In the genomic region with DNA sequence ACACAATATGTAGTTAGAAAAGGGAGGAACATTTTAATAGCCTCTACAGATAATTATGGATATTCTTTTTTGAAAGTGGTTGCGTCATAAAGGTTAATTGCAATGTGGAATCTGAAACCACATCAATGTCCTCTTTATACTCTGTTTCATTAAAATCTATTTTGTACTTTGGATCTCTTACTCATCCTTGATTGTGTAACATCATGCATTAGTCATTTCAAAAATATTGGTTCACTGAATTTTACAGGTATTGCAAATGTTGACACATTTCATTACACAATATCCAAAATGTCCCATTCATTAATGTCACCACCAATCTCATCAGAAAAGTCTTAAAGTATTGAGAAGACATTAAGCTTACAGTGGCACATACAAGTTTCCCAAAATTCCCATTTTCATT, we compare ENCODE assay signal across 14 cellular contexts.
DNase-seq lines count a peak whose midpoint lies in the region; TF ChIP-seq lines count a peak whose summit lies in the region.
"Had no signal": no experiment of that assay in that cellular context is flagged by ENCODE, and none has a peak within 500 bp of the region (broad histone marks: within the 10 kb centered on the region; RNA-seq: fewer than 3 reads in every experiment).

No MANE protein-coding gene starts in this region.

- H3K4me1 Mint-ChIP-seq in H9, result peaks cover 32 to 38% of the 10 kb centered on the region in 2 experiments
- H3K4me1 Mint-ChIP-seq in activated T-helper 1 cell treated with anti-CD3 and anti-CD28 coated beads, Interleukin-12 subunit alpha, Interleukin-12 subunit beta, Interleukin-2, Interleukin-4 antibody, amounts not matched to agents 30 ng/mL and 10 ng/mL and 1 ng/mL, durations not matched to agents 14 hours and 24 hours and 36 hours (ENCODE audit: low read depth), result no peaks in the 10 kb centered on the region
- H3K4me1 Mint-ChIP-seq: naive B cell had no signal

- no peak overlapping the region for H2BK12ac ChIP-seq in H9 (ENCODE audit: insufficient read length, low read depth, low read length)

- H3K79me2 ChIP-seq in SK-N-SH (ENCODE audit: insufficient read depth) (no peaks in the 10 kb centered on the region), H9 (ENCODE audit: insufficient read depth, low read length) (no peaks in the 10 kb centered on the region)

- POLR2A ChIA-PET in SK-N-SH (lab: Yijun Ruan, JAX), result no interaction called here

- DNase-seq in AML-193 (lab: John Stamatoyannopoulos, UW) (peak; percentile 35 to 38), LoVo (ENCODE audit: low spot score) (peak; percentile 73), SK-N-SH (no peak), fibroblast of villous mesenchyme (ENCODE audit: low read depth) (peak; percentile 60), NCI-H748 (lab: John Stamatoyannopoulos, UW; ENCODE audit: unreplicated experiment) (no peak), H9 (no peak)
- no peak for DNase-seq in central memory CD4-positive, alpha-beta T cell
- DNase-seq in activated T-helper 1 cell treated with anti-CD3 and anti-CD28 coated beads, Interleukin-12 subunit alpha, Interleukin-12 subunit beta, Interleukin-2, Interleukin-4 antibody, amounts not matched to agents 30 ng/mL and 10 ng/mL and 1 ng/mL, durations not matched to agents 14 hours and 24 hours and 36 hours (ENCODE audit: low spot score), result no peak
- DNase-seq: activated effector memory CD4-positive, alpha-beta T cell treated with anti-CD3 and anti-CD28 coated beads, Interleukin-2, amount 50 U/mL, for 16 hours; DND-41; naive B cell; NCI-H1092 treated with DMSO at 0.1 percent for 48 hours had no signal

- H3K18ac ChIP-seq in H9 (ENCODE audit: insufficient read length, low read depth, low read length), result no peak overlapping the region

- H3K27me3 Mint-ChIP-seq in H9 (ENCODE audit: low read depth), result no peaks in the 10 kb centered on the region
- no peaks in the 10 kb centered on the region for H3K27me3 Mint-ChIP-seq in activated T-helper 1 cell treated with anti-CD3 and anti-CD28 coated beads, Interleukin-12 subunit alpha, Interleukin-12 subunit beta, Interleukin-2, Interleukin-4 antibody, amounts not matched to agents 30 ng/mL and 10 ng/mL and 1 ng/mL, durations not matched to agents 14 hours and 24 hours and 36 hours (ENCODE audit: insufficient read depth)

- no peak for TF ChIP-seq RAD21 in SK-N-SH (IDR thresholded peaks at IDR 0.05; ENCODE audit: low read length)

- H2AK5ac ChIP-seq in H9 (ENCODE audit: insufficient read length, low read length), result no peak overlapping the region

- H4K20me1 ChIP-seq in SK-N-SH (ENCODE audit: insufficient read depth), result no peaks in the 10 kb centered on the region
- no peaks in the 10 kb centered on the region for H4K20me1 ChIP-seq in H9 (ENCODE audit: control insufficient read depth, insufficient read depth, insufficient read length)

- intact Hi-C loops in activated T-helper 1 cell treated with anti-CD3 and anti-CD28 coated beads, Interleukin-12 subunit alpha, Interleukin-12 subunit beta, Interleukin-2, Interleukin-4 antibody, amounts not matched to agents 30 ng/mL and 10 ng/mL and 1 ng/mL, durations not matched to agents 14 hours and 24 hours and 36 hours (cut with micrococcal nuclease), result no loop called here

- no peaks in the 10 kb centered on the region for H3K79me1 ChIP-seq in H9 (ENCODE audit: insufficient read depth, low read depth, low read length, poor library complexity, severe bottlenecking)

- no peak overlapping the region for H4K5ac ChIP-seq in H9 (ENCODE audit: insufficient read length, low read depth, low read length)

- peaks cover 5 to 17% (median 11%) of the 10 kb centered on the region in 3 experiments; a peak in 6 of 7 replicates for H3K36me3 Mint-ChIP-seq in H9 (ENCODE audit: insufficient read depth in 1 of 3, low read depth in 3 of 3)
- H3K36me3 Mint-ChIP-seq in activated T-helper 1 cell treated with anti-CD3 and anti-CD28 coated beads, Interleukin-12 subunit alpha, Interleukin-12 subunit beta, Interleukin-2, Interleukin-4 antibody, amounts not matched to agents 30 ng/mL and 10 ng/mL and 1 ng/mL, durations not matched to agents 14 hours and 24 hours and 36 hours (ENCODE audit: low read depth), result no peaks in the 10 kb centered on the region
- H3K36me3 Mint-ChIP-seq: naive B cell had no signal

- H3K9me3 ChIP-seq in SK-N-SH (no peaks in the 10 kb centered on the region), H9 (ENCODE audit: control insufficient read depth, low read depth, low read length) (no peaks in the 10 kb centered on the region)
- H3K9me3 ChIP-seq: right atrium auricular region had no signal

- CTCF ChIA-PET in SK-N-SH (lab: Yijun Ruan, JAX), result no interaction called here

- no peak overlapping the region for H2BK20ac ChIP-seq in H9 (ENCODE audit: low read depth, low read length, poor library complexity, severe bottlenecking)

- no peak overlapping the region for H3T11ph ChIP-seq in H9 (ENCODE audit: low read length)

- no peaks in the 10 kb centered on the region for H3K23me2 ChIP-seq in H9 (ENCODE audit: insufficient read length, low read depth, low read length, poor library complexity, severe bottlenecking)

- TF ChIP-seq CTCF in SK-N-SH (IDR thresholded peaks at IDR 0.05), result no peak
- no peak for TF ChIP-seq CTCF in fibroblast of villous mesenchyme (IDR thresholded peaks at IDR 0.05; ENCODE audit: insufficient read depth, low read depth, low read length)
- TF ChIP-seq CTCF in H9 (conservative IDR thresholded peaks at IDR 0.05), result no peak

- peaks cover 54 to 56% of the 10 kb centered on the region in 2 experiments for H3K9me3 Mint-ChIP-seq in H9
- H3K9me3 Mint-ChIP-seq in activated T-helper 1 cell treated with anti-CD3 and anti-CD28 coated beads, Interleukin-12 subunit alpha, Interleukin-12 subunit beta, Interleukin-2, Interleukin-4 antibody, amounts not matched to agents 30 ng/mL and 10 ng/mL and 1 ng/mL, durations not matched to agents 14 hours and 24 hours and 36 hours, result no peaks in the 10 kb centered on the region

- no peak overlapping the region for H3K14ac ChIP-seq in H9 (ENCODE audit: insufficient read depth, low read length)

- H3K4me1 ChIP-seq in SK-N-SH (ENCODE audit: control insufficient read depth in 1 of 2, insufficient read depth in 2 of 2, low read depth in 1 of 2, low read length in 1 of 2), result no peaks in the 10 kb centered on the region
- H3K4me1 ChIP-seq in H9 (ENCODE audit: insufficient read depth, low read length), result peaks cover 12% of the 10 kb centered on the region; the same call in 1 of the 2 replicates
- H3K4me1 ChIP-seq: right atrium auricular region had no signal

- H2BK15ac ChIP-seq in H9 (ENCODE audit: low read depth, low read length), result no peak overlapping the region

- no peaks in the 10 kb centered on the region for H3K9me2 ChIP-seq in SK-N-SH

- H3K9ac ChIP-seq in SK-N-SH, result no peak overlapping the region
- H3K9ac ChIP-seq in H9 (ENCODE audit: extremely low read depth, insufficient read length, low read length), result no peak overlapping the region

- 30% methylated on average over 1 of the region's 1 CpG for WGBS in SK-N-SH (ENCODE audit: low lambda C conversion rate)
- no CpG with 5 or more reads among the region's 1 CpG for WGBS in H9 (ENCODE audit: extremely low coverage, insufficient read length, low lambda C conversion rate)

- no peak overlapping the region for H2BK120ac ChIP-seq in H9 (ENCODE audit: low read depth, low read length, poor library complexity, severe bottlenecking)

- H3K4me3 ChIP-seq in SK-N-SH (ENCODE audit: low read depth in 2 of 2, low read length in 1 of 2) (no peak overlapping the region), fibroblast of villous mesenchyme (ENCODE audit: low read depth, low read length) (no peak overlapping the region)
- H3K4me3 ChIP-seq: GM23338, right atrium auricular region had no signal

- H3K27ac ChIP-seq in SK-N-SH (ENCODE audit: low read depth in 2 of 2, low read length in 1 of 2), result no peak overlapping the region
- H3K27ac ChIP-seq in H9 (ENCODE audit: insufficient read length, low read depth, low read length), result no peak overlapping the region
- H3K27ac ChIP-seq: right atrium auricular region had no signal

- H2BK5ac ChIP-seq in H9 (ENCODE audit: insufficient read length, low read length), result no peak overlapping the region

- H3K4me3 Mint-ChIP-seq in H9, result no peak overlapping the region
- H3K4me3 Mint-ChIP-seq in activated T-helper 1 cell treated with anti-CD3 and anti-CD28 coated beads, Interleukin-12 subunit alpha, Interleukin-12 subunit beta, Interleukin-2, Interleukin-4 antibody, amounts not matched to agents 30 ng/mL and 10 ng/mL and 1 ng/mL, durations not matched to agents 14 hours and 24 hours and 36 hours, result no peak overlapping the region
- H3K4me3 Mint-ChIP-seq: GM23338 had no signal

- H3K4ac ChIP-seq in H9 (ENCODE audit: low read depth, low read length), result no peak overlapping the region

- H2AFZ ChIP-seq in SK-N-SH (ENCODE audit: low read depth), result no peak overlapping the region
- H2AFZ ChIP-seq in H9 (ENCODE audit: low read length), result no peak overlapping the region
- H2AFZ ChIP-seq: GM23338 had no signal

- H3K36me3 ChIP-seq in SK-N-SH (replicated peaks in 1 of 2; ENCODE audit: control insufficient read depth in 1 of 2, insufficient read depth in 2 of 2, low read length in 1 of 2), result no peaks in the 10 kb centered on the region
- H3K36me3 ChIP-seq: right atrium auricular region had no signal

- no peak overlapping the region for H4K91ac ChIP-seq in H9 (ENCODE audit: insufficient read length, low read depth, low read length)

- H3K27me3 ChIP-seq in SK-N-SH (ENCODE audit: insufficient read depth) (peaks cover 5% of the 10 kb centered on the region; the same call in 1 of the 2 replicates), H9 (ENCODE audit: insufficient read depth, low read length) (no peaks in the 10 kb centered on the region)
- H3K27me3 ChIP-seq: right atrium auricular region had no signal

- H3K27ac Mint-ChIP-seq in H9, result no peak overlapping the region
- no peak overlapping the region for H3K27ac Mint-ChIP-seq in activated T-helper 1 cell treated with anti-CD3 and anti-CD28 coated beads, Interleukin-12 subunit alpha, Interleukin-12 subunit beta, Interleukin-2, Interleukin-4 antibody, amounts not matched to agents 30 ng/mL and 10 ng/mL and 1 ng/mL, durations not matched to agents 14 hours and 24 hours and 36 hours
- H3K27ac Mint-ChIP-seq: GM23338, naive B cell had no signal

- no peak overlapping the region for H3K4me2 ChIP-seq in SK-N-SH
- H3K4me2 ChIP-seq in H9 (ENCODE audit: insufficient read depth, insufficient read length, low read length), result no peak overlapping the region
- H3K4me2 ChIP-seq: GM23338 had no signal

- no peak for TF ChIP-seq EP300 in SK-N-SH (IDR thresholded peaks at IDR 0.05; ENCODE audit: borderline replicate concordance in 1 of 2, low read depth in 1 of 2, low read length in 1 of 2)

- H3K23ac ChIP-seq in H9 (ENCODE audit: insufficient read length, low read depth, low read length), result no peak overlapping the region

- H3K56ac ChIP-seq in H9 (ENCODE audit: insufficient read length, low read depth, low read length), result no peak overlapping the region

- H4K8ac ChIP-seq in H9 (replicated peaks; ENCODE audit: insufficient read length, low read depth, low read length), result no peak overlapping the region

- no peaks in the 10 kb centered on the region for H3F3A ChIP-seq in SK-N-SH (replicated peaks; ENCODE audit: insufficient read depth)

Comparison
In these comparisons a context has a peak if more than half of its experiments do, and no peak if none do; other contexts are left out.
1. DNase-seq: peak in AML-193 (2 of 2), LoVo (single experiment) and fibroblast of villous mesenchyme (single experiment); none in SK-N-SH (single experiment), NCI-H748 (single experiment), central memory CD4-positive, alpha-beta T cell (single experiment), H9 (single experiment) and activated T-helper 1 cell treated with anti-CD3 and anti-CD28 coated beads, Interleukin-12 subunit alpha, Interleukin-12 subunit beta, Interleukin-2, Interleukin-4 antibody, amounts not matched to agents 30 ng/mL and 10 ng/mL and 1 ng/mL, durations not matched to agents 14 hours and 24 hours and 36 hours (single experiment).